In genomic region chr12:28388879-28389278, GRCh38 we compare ENCODE assay signal across 14 cellular contexts.
A peak's percentile ranks its signal among the peaks of the same experiment; 100 is the strongest.
DNase-seq lines count a peak whose midpoint lies in the region; ATAC-seq and TF ChIP-seq lines count a peak whose summit lies in the region.
"Had no signal": no experiment of that assay in that cellular context is flagged by ENCODE, and none has a peak within 500 bp of the region (broad histone marks: within the 10 kb centered on the region; RNA-seq: fewer than 3 reads in every experiment).

No MANE protein-coding gene starts in this region.

- H3K4me3 ChIP-seq in GM23338: peak overlapping the region; percentile 35
- no peak overlapping the region for H3K4me3 ChIP-seq in endodermal cell (ENCODE audit: low read length)
- H3K4me3 ChIP-seq in mesendoderm (ENCODE audit: low read length): no peak overlapping the region

- H3K27me3 Mint-ChIP-seq in GM23338 (ENCODE audit: insufficient read depth, low read depth, poor library complexity) (no peaks in the 10 kb centered on the region), WTC11 (ENCODE audit: low read depth) (peaks cover 15% of the 10 kb centered on the region), endodermal cell (ENCODE audit: insufficient read depth) (no peaks in the 10 kb centered on the region)
- H3K27me3 Mint-ChIP-seq in activated CD8-positive, alpha-beta memory T cell treated with anti-CD3 and anti-CD28 coated beads, Interleukin-2, amount 10 ng/mL, durations not matched to agents 7 days and 5 days: no peaks in the 10 kb centered on the region
- H3K27me3 Mint-ChIP-seq: CD8-positive, alpha-beta memory T cell had no signal

- H4K5ac ChIP-seq in mesendoderm (ENCODE audit: low read length): no peak overlapping the region

- no peak overlapping the region for H2AK5ac ChIP-seq in mesendoderm (ENCODE audit: low read length)

- CTCF ChIA-PET in WTC11 (lab: Charles Lee): no interaction called here
- CTCF ChIA-PET in activated CD8-positive, alpha-beta memory T cell treated with anti-CD3 and anti-CD28 coated beads, Interleukin-2, amount 10 ng/mL, durations not matched to agents 7 days and 5 days (lab: Charles Lee): no interaction called here

- H3K9me2 ChIP-seq in GM23338 (ENCODE audit: insufficient read depth): no peaks in the 10 kb centered on the region

- H3K4me2 ChIP-seq in GM23338: peak overlapping the region; percentile 50
- H3K4me2 ChIP-seq in mesendoderm (ENCODE audit: low read length): no peak overlapping the region

- H3K27me3 ChIP-seq in GM23338 (ENCODE audit: insufficient read depth): no peaks in the 10 kb centered on the region
- no peaks in the 10 kb centered on the region for H3K27me3 ChIP-seq in endodermal cell (ENCODE audit: control insufficient read depth, insufficient read depth, low read length, poor library complexity, severe bottlenecking)
- H3K27me3 ChIP-seq in mesendoderm (ENCODE audit: insufficient read depth, low read length, poor library complexity): no peaks in the 10 kb centered on the region

- H3K79me1 ChIP-seq in mesendoderm (ENCODE audit: low read length): no peaks in the 10 kb centered on the region

- H3K27ac Mint-ChIP-seq in GM23338: 0 out of 2 replicates have a peak overlapping the region, but pooled peaks have one; percentile 22
- H3K27ac Mint-ChIP-seq in WTC11: peak overlapping the region; percentile 95
- H3K27ac Mint-ChIP-seq in endodermal cell: peak overlapping the region; percentile 66
- H3K27ac Mint-ChIP-seq in activated CD8-positive, alpha-beta memory T cell treated with anti-CD3 and anti-CD28 coated beads, Interleukin-2, amount 10 ng/mL, durations not matched to agents 7 days and 5 days: no peak overlapping the region
- H3K27ac Mint-ChIP-seq: CD8-positive, alpha-beta memory T cell had no signal

- H3K56ac ChIP-seq in mesendoderm (ENCODE audit: low read length): no peak overlapping the region

- peaks cover 16% of the 10 kb centered on the region; the same call in 2 of the 3 replicates for H3K36me3 Mint-ChIP-seq in GM23338 (ENCODE audit: low read depth)
- peaks cover 12% of the 10 kb centered on the region for H3K36me3 Mint-ChIP-seq in WTC11
- peaks cover 24% of the 10 kb centered on the region for H3K36me3 Mint-ChIP-seq in endodermal cell (ENCODE audit: low read depth)
- peaks cover 10% of the 10 kb centered on the region for H3K36me3 Mint-ChIP-seq in activated CD8-positive, alpha-beta memory T cell treated with anti-CD3 and anti-CD28 coated beads, Interleukin-2, amount 10 ng/mL, durations not matched to agents 7 days and 5 days

- no peak overlapping the region for H2BK15ac ChIP-seq in mesendoderm (replicated peaks; ENCODE audit: low read depth)

- no peak overlapping the region for H2BK120ac ChIP-seq in mesendoderm (ENCODE audit: low read depth, low read length)

- WGBS in endodermal cell (ENCODE audit: insufficient coverage in 1 of 2, insufficient read length in 1 of 2), 2 experiments: 32% methylated on average over 4 of the region's 4 CpGs; no CpG with 5 or more reads in 1 of the 2 experiments
- WGBS in mesendoderm (ENCODE audit: extremely low coverage, insufficient coverage, low lambda C conversion rate): no CpG with 5 or more reads among the region's 4 CpGs

- ATAC-seq in GM23338 (peak; percentile 59), WTC11 (peak; percentile 75)
- ATAC-seq in activated CD8-positive, alpha-beta memory T cell treated with anti-CD3 and anti-CD28 coated beads, Interleukin-2, amount 10 ng/mL, durations not matched to agents 7 days and 5 days: no peak
- ATAC-seq: HepG2 had no signal

- DNase-seq in GM23338 (ENCODE audit: low spot score) (no peak), WTC11 (ENCODE audit: low spot score) (no peak), endodermal cell (no peak), mesendoderm (peak; percentile 18), C1 segment of cervical spinal cord (lab: John Stamatoyannopoulos, UW) (no peak), SIG-M5 (lab: John Stamatoyannopoulos, UW) (no peak)
- DNase-seq in activated CD8-positive, alpha-beta memory T cell treated with anti-CD3 and anti-CD28 coated beads, Interleukin-2, amount 10 ng/mL, durations not matched to agents 7 days and 5 days: no peak
- DNase-seq: Caco-2; CD8-positive, alpha-beta memory T cell; DND-41; GDM1; H7 had no signal

- H3K36me3 ChIP-seq in GM23338 (ENCODE audit: insufficient read depth) (no peaks in the 10 kb centered on the region), endodermal cell (ENCODE audit: control insufficient read depth, insufficient read depth, low read length) (peaks cover 4% of the 10 kb centered on the region), mesendoderm (ENCODE audit: control insufficient read depth, insufficient read depth, low read length) (no peaks in the 10 kb centered on the region)

- H3K23ac ChIP-seq in mesendoderm (ENCODE audit: low read length): no peak overlapping the region

- TF ChIP-seq CTCF in GM23338 (conservative IDR thresholded peaks at IDR 0.05; ENCODE audit: low read depth in 2 of 2) (no peak), WTC11 (IDR thresholded peaks at IDR 0.05) (no peak), endodermal cell (conservative IDR thresholded peaks at IDR 0.05) (no peak)

- H3K4ac ChIP-seq in mesendoderm (ENCODE audit: low read depth, low read length): no peak overlapping the region

- no peak overlapping the region for H4K8ac ChIP-seq in mesendoderm (ENCODE audit: low read depth, low read length)

- no peak overlapping the region for H2AFZ ChIP-seq in GM23338

- H3K4me1 ChIP-seq in GM23338 (ENCODE audit: insufficient read depth) (peaks cover 31% of the 10 kb centered on the region), endodermal cell (ENCODE audit: control insufficient read depth, insufficient read depth, low read length) (no peaks in the 10 kb centered on the region), mesendoderm (ENCODE audit: control insufficient read depth, low read depth, low read length) (no peaks in the 10 kb centered on the region)
- H3K4me1 ChIP-seq: Caco-2 had no signal

- no peak overlapping the region for H3K18ac ChIP-seq in mesendoderm (ENCODE audit: low read length)

- H3K4me3 Mint-ChIP-seq in GM23338 (peak overlapping the region; percentile 28; the same call in 2 of the 3 replicates), WTC11 (peak overlapping the region; percentile 48), endodermal cell (peak overlapping the region; percentile 7)
- no peak overlapping the region for H3K4me3 Mint-ChIP-seq in activated CD8-positive, alpha-beta memory T cell treated with anti-CD3 and anti-CD28 coated beads, Interleukin-2, amount 10 ng/mL, durations not matched to agents 7 days and 5 days
- H3K4me3 Mint-ChIP-seq: CD8-positive, alpha-beta memory T cell had no signal

- peaks cover 10% of the 10 kb centered on the region; the same call in 2 of the 3 replicates for H3K9me3 Mint-ChIP-seq in GM23338
- H3K9me3 Mint-ChIP-seq in WTC11: peaks cover 14% of the 10 kb centered on the region
- peaks cover 17% of the 10 kb centered on the region for H3K9me3 Mint-ChIP-seq in endodermal cell
- H3K9me3 Mint-ChIP-seq in activated CD8-positive, alpha-beta memory T cell treated with anti-CD3 and anti-CD28 coated beads, Interleukin-2, amount 10 ng/mL, durations not matched to agents 7 days and 5 days (ENCODE audit: low read depth): peaks cover 4% of the 10 kb centered on the region

- no peaks in the 10 kb centered on the region for H3F3A ChIP-seq in GM23338 (replicated peaks; ENCODE audit: low read depth)

- POLR2A ChIA-PET in WTC11 (lab: Charles Lee): no interaction called here

- no peak overlapping the region for H3K9ac ChIP-seq in endodermal cell (ENCODE audit: extremely low read depth, low read length, poor library complexity, severe bottlenecking)
- no peak overlapping the region for H3K9ac ChIP-seq in mesendoderm (ENCODE audit: low read length)

- H3K79me2 ChIP-seq in GM23338 (replicated peaks; ENCODE audit: insufficient read depth) (no peaks in the 10 kb centered on the region), mesendoderm (ENCODE audit: control insufficient read depth, insufficient read depth, low read length) (no peaks in the 10 kb centered on the region)

- no peak overlapping the region for H2BK5ac ChIP-seq in mesendoderm (ENCODE audit: low read length)

- H4K20me1 ChIP-seq in GM23338 (replicated peaks; ENCODE audit: insufficient read depth): no peaks in the 10 kb centered on the region

- peaks cover 16% of the 10 kb centered on the region for H3K9me3 ChIP-seq in endodermal cell (ENCODE audit: control insufficient read depth, low read length)
- H3K9me3 ChIP-seq: Caco-2 had no signal

- H3K4me1 Mint-ChIP-seq in GM23338: peaks cover 23% of the 10 kb centered on the region
- peaks cover 38% of the 10 kb centered on the region for H3K4me1 Mint-ChIP-seq in WTC11
- peaks cover 25% of the 10 kb centered on the region for H3K4me1 Mint-ChIP-seq in endodermal cell
- no peaks in the 10 kb centered on the region for H3K4me1 Mint-ChIP-seq in activated CD8-positive, alpha-beta memory T cell treated with anti-CD3 and anti-CD28 coated beads, Interleukin-2, amount 10 ng/mL, durations not matched to agents 7 days and 5 days

- H3K27ac ChIP-seq in GM23338 (ENCODE audit: low read depth) (peak overlapping the region; percentile 73), endodermal cell (ENCODE audit: low read depth, low read length) (no peak overlapping the region), mesendoderm (ENCODE audit: low read depth, low read length) (no peak overlapping the region)
- H3K27ac ChIP-seq: 22Rv1 had no signal

TF ChIP-seq in GM23338, 12 proteins besides CTCF, POLR2A, EP300 and RAD21:
- TF ChIP-seq NANOG (IDR thresholded peaks at IDR 0.05; ENCODE audit: borderline replicate concordance) (0 out of 2 replicates have a peak, but pooled peaks have one; percentile 30), EZH2phosphoT487 (IDR thresholded peaks at IDR 0.05; ENCODE audit: unreplicated experiment) (no peak)

TF ChIP-seq in WTC11, 78 proteins besides CTCF, POLR2A, EP300 and RAD21:
- no peak for TF ChIP-seq ESRRA (CRISPR knock-in tag; IDR thresholded peaks at IDR 0.05; ENCODE audit: borderline replicate concordance)
- no peak for TF ChIP-seq MXD4 (CRISPR knock-in tag; IDR thresholded peaks at IDR 0.05; ENCODE audit: borderline replicate concordance)
- no peak for TF ChIP-seq TP53 (CRISPR knock-in tag; IDR thresholded peaks at IDR 0.05)
